ENCODE assay signal across 16 cellular contexts in genomic region chr14:102333795-102334415, GRCh38. TPM values are rescaled to one million over a fixed set of nuclear protein-coding genes. Genes with fewer than 3 reads are reported as not detected.
DNase-seq lines count a peak whose midpoint lies in the region; ATAC-seq and TF ChIP-seq lines count a peak whose summit lies in the region.
"Had no signal": no experiment of that assay in that cellular context is flagged by ENCODE, and none has a peak within 500 bp of the region (broad histone marks: within the 10 kb centered on the region; RNA-seq: fewer than 3 reads in every experiment).

No MANE protein-coding gene starts in this region.

- peak overlapping the region; percentile 7 for H3K27ac Mint-ChIP-seq in activated CD4-positive, alpha-beta T cell treated with anti-CD3 and anti-CD28 coated beads, Interleukin-2, amount 10 ng/mL, durations not matched to agents 7 days and 5 days
- H3K27ac Mint-ChIP-seq in stimulated activated effector memory CD8-positive, alpha-beta T cell treated with anti-CD3 and anti-CD28 coated beads, Interleukin-12 subunit alpha, Interleukin-12 subunit beta, amount 100 ng/mL, for 72 hours, result peak overlapping the region; percentile 30
- H3K27ac Mint-ChIP-seq in Calu3 (ENCODE audit: unreplicated experiment), result no peak overlapping the region

- intact Hi-C loops in Calu3 (cut with micrococcal nuclease; ENCODE audit: unreplicated experiment), result no loop called here

- peaks cover 11% of the 10 kb centered on the region for H3K36me3 Mint-ChIP-seq in activated CD4-positive, alpha-beta T cell treated with anti-CD3 and anti-CD28 coated beads, Interleukin-2, amount 10 ng/mL, durations not matched to agents 7 days and 5 days (ENCODE audit: low read depth)
- H3K36me3 Mint-ChIP-seq in stimulated activated effector memory CD8-positive, alpha-beta T cell treated with anti-CD3 and anti-CD28 coated beads, Interleukin-12 subunit alpha, Interleukin-12 subunit beta, amount 100 ng/mL, for 72 hours, result peaks cover 69% of the 10 kb centered on the region
- peaks cover 45% of the 10 kb centered on the region for H3K36me3 Mint-ChIP-seq in Calu3 (ENCODE audit: insufficient read depth, unreplicated experiment)

- no peak overlapping the region for H2AFZ ChIP-seq in MM.1S (ENCODE audit: low read length)

- DNase-seq in activated CD4-positive, alpha-beta T cell treated with anti-CD3 and anti-CD28 coated beads, Interleukin-2, amount 10 ng/mL, durations not matched to agents 7 days and 5 days, result no peak
- no peak for DNase-seq in activated CD4-positive, alpha-beta T cell treated with anti-CD3 and anti-CD28 coated beads for 4 hours
- no peak for DNase-seq in RWPE2 (ENCODE audit: low spot score)
- no peak for DNase-seq in stimulated activated effector memory CD8-positive, alpha-beta T cell treated with anti-CD3 and anti-CD28 coated beads, Interleukin-12 subunit alpha, Interleukin-12 subunit beta, amount 100 ng/mL, for 72 hours (ENCODE audit: low spot score in 2 of 2)
- DNase-seq in coronary artery (ENCODE audit: low spot score), result no peak
- no peak for DNase-seq in MM.1S
- no peak for DNase-seq in Calu3
- DNase-seq: 8988T; DMS 273 treated with DMSO at 0.1 percent for 48 hours; GDM1; GOT3; NCI-H1105; NCI-H2081; NK-92 treated with Interleukin-12 subunit alpha and Interleukin-12 subunit beta, amount 100 ng/mL, for 24 hours had no signal

- no peak overlapping the region for H3K4me2 ChIP-seq in MM.1S (ENCODE audit: low read depth, low read length)

- no peak overlapping the region for H3K4me3 Mint-ChIP-seq in activated CD4-positive, alpha-beta T cell treated with anti-CD3 and anti-CD28 coated beads, Interleukin-2, amount 10 ng/mL, durations not matched to agents 7 days and 5 days
- H3K4me3 Mint-ChIP-seq in stimulated activated effector memory CD8-positive, alpha-beta T cell treated with anti-CD3 and anti-CD28 coated beads, Interleukin-12 subunit alpha, Interleukin-12 subunit beta, amount 100 ng/mL, for 72 hours, result no peak overlapping the region
- no peak overlapping the region for H3K4me3 Mint-ChIP-seq in Calu3 (ENCODE audit: low read depth, unreplicated experiment)

- ATAC-seq in RWPE2 (ENCODE audit: low read depth) (peak; percentile 15; the same call in 1 of the 3 replicates), esophagus mucosa (peak; percentile 21)
- ATAC-seq in stimulated activated effector memory CD8-positive, alpha-beta T cell treated with anti-CD3 and anti-CD28 coated beads, Interleukin-12 subunit alpha, Interleukin-12 subunit beta, amount 100 ng/mL, for 72 hours, result no peak
- ATAC-seq: K562 had no signal

- H3K79me2 ChIP-seq in MM.1S (ENCODE audit: low read length), result no peaks in the 10 kb centered on the region

- no peaks in the 10 kb centered on the region for H3K9me3 Mint-ChIP-seq in activated CD4-positive, alpha-beta T cell treated with anti-CD3 and anti-CD28 coated beads, Interleukin-2, amount 10 ng/mL, durations not matched to agents 7 days and 5 days
- no peaks in the 10 kb centered on the region for H3K9me3 Mint-ChIP-seq in stimulated activated effector memory CD8-positive, alpha-beta T cell treated with anti-CD3 and anti-CD28 coated beads, Interleukin-12 subunit alpha, Interleukin-12 subunit beta, amount 100 ng/mL, for 72 hours
- H3K9me3 Mint-ChIP-seq in Calu3 (ENCODE audit: low read depth, unreplicated experiment), result no peaks in the 10 kb centered on the region

- peaks cover 77% of the 10 kb centered on the region for H3K36me3 ChIP-seq in RWPE2 (ENCODE audit: low read depth)
- no peaks in the 10 kb centered on the region for H3K36me3 ChIP-seq in MM.1S (replicated peaks; ENCODE audit: insufficient read depth, low read length)

- H4K20me1 ChIP-seq in MM.1S (ENCODE audit: insufficient read depth, low read length), result no peaks in the 10 kb centered on the region

- no TSS peak for BruUV-seq in Calu3 (replicated peaks; lab: Mats Ljungman, UMichigan)

- H3K27ac ChIP-seq in RWPE2 (ENCODE audit: poor library complexity, severe bottlenecking) (no peak overlapping the region), coronary artery (no peak overlapping the region), MM.1S (ENCODE audit: low read length) (no peak overlapping the region)

- CTCF ChIA-PET in activated CD4-positive, alpha-beta T cell treated with anti-CD3 and anti-CD28 coated beads, Interleukin-2, amount 10 ng/mL, durations not matched to agents 7 days and 5 days (lab: Charles Lee), result interaction anchor here (0.9 to 2.3 kb wide), 7 partner anchors 9 to 20 kb away, joined by 3 to 8 read pairs (median 5); partner anchors contain the start of gene ZNF839
- CTCF ChIA-PET in Calu3 (lab: Charles Lee), result no interaction called here

- H3K4me1 ChIP-seq in RWPE2 (ENCODE audit: insufficient read depth, poor library complexity, severe bottlenecking) (no peaks in the 10 kb centered on the region), MM.1S (ENCODE audit: low read length) (no peaks in the 10 kb centered on the region)

- no peaks in the 10 kb centered on the region for H3K9me3 ChIP-seq in RWPE2 (ENCODE audit: severe bottlenecking)
- H3K9me3 ChIP-seq in MM.1S (replicated peaks; ENCODE audit: insufficient read depth, low read length), result no peaks in the 10 kb centered on the region

- POLR2A ChIA-PET in activated CD4-positive, alpha-beta T cell treated with anti-CD3 and anti-CD28 coated beads, Interleukin-2, amount 10 ng/mL, durations not matched to agents 7 days and 5 days (lab: Charles Lee), result no interaction called here

- no peaks in the 10 kb centered on the region for H3K27me3 Mint-ChIP-seq in activated CD4-positive, alpha-beta T cell treated with anti-CD3 and anti-CD28 coated beads, Interleukin-2, amount 10 ng/mL, durations not matched to agents 7 days and 5 days
- no peaks in the 10 kb centered on the region for H3K27me3 Mint-ChIP-seq in Calu3 (ENCODE audit: unreplicated experiment)

- H3K27me3 ChIP-seq in RWPE2 (ENCODE audit: insufficient read depth, poor library complexity, severe bottlenecking) (no peaks in the 10 kb centered on the region), MM.1S (replicated peaks; ENCODE audit: insufficient read depth, low read length) (no peaks in the 10 kb centered on the region)

- H3F3A ChIP-seq in MM.1S (ENCODE audit: insufficient read depth, low read length), result no peaks in the 10 kb centered on the region

- no peaks in the 10 kb centered on the region for H3K9me2 ChIP-seq in MM.1S (replicated peaks; ENCODE audit: insufficient read depth, low read length)

- H3K4me3 ChIP-seq in RWPE2 (ENCODE audit: severe bottlenecking) (no peak overlapping the region), coronary artery (no peak overlapping the region), MM.1S (ENCODE audit: low read length) (no peak overlapping the region)
- H3K4me3 ChIP-seq: K562 had no signal

- no peak overlapping the region for H3K9ac ChIP-seq in MM.1S (ENCODE audit: low read length)

- TF ChIP-seq CTCF in RWPE2 (IDR thresholded peaks at IDR 0.05; ENCODE audit: poor library complexity, severe bottlenecking), result no peak
- no peak for TF ChIP-seq CTCF in coronary artery (IDR thresholded peaks at IDR 0.05)
- no peak for TF ChIP-seq CTCF in MM.1S (IDR thresholded peaks at IDR 0.05; ENCODE audit: low read length)
- TF ChIP-seq CTCF in Calu3 (IDR thresholded peaks at IDR 0.05; ENCODE audit: unreplicated experiment), result no peak

- peaks cover 14% of the 10 kb centered on the region for H3K4me1 Mint-ChIP-seq in activated CD4-positive, alpha-beta T cell treated with anti-CD3 and anti-CD28 coated beads, Interleukin-2, amount 10 ng/mL, durations not matched to agents 7 days and 5 days
- H3K4me1 Mint-ChIP-seq in stimulated activated effector memory CD8-positive, alpha-beta T cell treated with anti-CD3 and anti-CD28 coated beads, Interleukin-12 subunit alpha, Interleukin-12 subunit beta, amount 100 ng/mL, for 72 hours, result no peaks in the 10 kb centered on the region
- H3K4me1 Mint-ChIP-seq in Calu3 (ENCODE audit: low read depth, unreplicated experiment), result no peaks in the 10 kb centered on the region

RNA-seq across cellular contexts. Expression of gene ZNF839, which starts 14.4 kb away (rescaled TPM):
- 10 to 100 TPM; 14.8 to 18.8 TPM for total RNA-seq in activated CD4-positive, alpha-beta T cell treated with anti-CD3 and anti-CD28 coated beads, Interleukin-2, amount 10 ng/mL, durations not matched to agents 7 days and 5 days
- total RNA-seq in esophagus mucosa (6.1 TPM), Calu3 (2022) (18.3 and 21.7 TPM in 2 replicates)

RNA-seq across cellular contexts. Expression of gene CINP, which starts 28.8 kb away (rescaled TPM):
- 10 to 100 TPM; 26.8 to 33.7 TPM for total RNA-seq in activated CD4-positive, alpha-beta T cell treated with anti-CD3 and anti-CD28 coated beads, Interleukin-2, amount 10 ng/mL, durations not matched to agents 7 days and 5 days
- total RNA-seq in esophagus mucosa, result 29.6 TPM
- total RNA-seq in Calu3 (2022), result 38.3 and 39.7 TPM in 2 replicates

RNA-seq across cellular contexts. Expression of gene TECPR2, which starts 28.8 kb away (rescaled TPM):
- 10 to 100 TPM in 1 of 2 experiments, 1 to 10 TPM in 1; 8.2 to 10.7 TPM for total RNA-seq in activated CD4-positive, alpha-beta T cell treated with anti-CD3 and anti-CD28 coated beads, Interleukin-2, amount 10 ng/mL, durations not matched to agents 7 days and 5 days
- total RNA-seq in esophagus mucosa (10.9 TPM), Calu3 (2022) (21.7 and 22.4 TPM in 2 replicates)

RNA-seq across cellular contexts. Expression of gene MOK, which starts 28.9 kb away (rescaled TPM):
- total RNA-seq in activated CD4-positive, alpha-beta T cell treated with anti-CD3 and anti-CD28 coated beads, Interleukin-2, amount 10 ng/mL, durations not matched to agents 7 days and 5 days, result 1 to 10 TPM in 1 of 2 experiments, under 1 TPM in 1; 0.96 to 1.4 TPM
- total RNA-seq in esophagus mucosa (3.5 TPM), Calu3 (2022) (89.7 and 107 TPM in 2 replicates)
